In genomic region chrX:140066262-140066661, GRCh38 we compare ENCODE assay signal across 21 cellular contexts.
"Had no signal": no experiment of that assay in that cellular context is flagged by ENCODE, and none has a peak within 500 bp of the region (broad histone marks: within the 10 kb centered on the region; RNA-seq: fewer than 3 reads in every experiment).

No MANE protein-coding gene starts in this region.

- DNase-seq: activated CD4-positive, alpha-beta T cell treated with anti-CD3 and anti-CD28 coated beads, Interleukin-2, amount 50 U/mL, for 4 hours; activated effector memory CD4-positive, alpha-beta T cell treated with anti-CD3 and anti-CD28 coated beads, Interleukin-2, amount 50 U/mL, for 16 hours; activated T-cell treated with anti-CD3 and anti-CD28 coated beads, Interleukin-2, amount 50 U/mL, for 72 hours; effector CD8-positive, alpha-beta T cell; heart left ventricle; kidney; left ventricle myocardium inferior; mammary epithelial cell; midbrain; nephron progenitor cell; occipital lobe; stimulated activated CD4-positive, alpha-beta T cell treated with anti-CD3 and anti-CD28 coated beads, Interleukin-12 subunit alpha, Interleukin-12 subunit beta, amount 100 ng/mL, for 4 hours; stimulated activated CD4-positive, alpha-beta T cell treated with anti-CD3 and anti-CD28 coated beads, Interleukin-1b, Interleukin-23, amount 100 ng/mL, for 48 hours; stimulated activated naive CD8-positive, alpha-beta T cell treated with anti-CD3 and anti-CD28 coated beads, Interleukin-15, Interleukin-2, amounts not matched to agents 100 U/mL and 50 U/mL, for 24 hours; substantia nigra; tibial artery; uterus had no signal

- H3K36me3 ChIP-seq: ascending aorta, breast epithelium, gastroesophageal sphincter, heart left ventricle, left ventricle myocardium inferior, tibial artery, uterus had no signal

- H3K4me3 ChIP-seq: ascending aorta, breast epithelium, gastroesophageal sphincter, heart left ventricle, left ventricle myocardium inferior, tibial artery, uterus had no signal

- H3K27ac ChIP-seq: ascending aorta, breast epithelium, gastroesophageal sphincter, heart left ventricle, left ventricle myocardium inferior, tibial artery, uterus had no signal

- ATAC-seq: activated T-cell treated with anti-CD3 and anti-CD28 coated beads, Interleukin-2, amount 50 U/mL, for 72 hours; esophagus mucosa; gastroesophageal sphincter; heart left ventricle; stimulated activated naive CD8-positive, alpha-beta T cell treated with anti-CD3 and anti-CD28 coated beads, Interleukin-15, Interleukin-2, amounts not matched to agents 100 U/mL and 50 U/mL, for 24 hours had no signal

- H3K9me3 ChIP-seq: ascending aorta, breast epithelium, gastroesophageal sphincter, heart left ventricle, left ventricle myocardium inferior, tibial artery, uterus had no signal

- H3K4me1 ChIP-seq: ascending aorta, breast epithelium, gastroesophageal sphincter, heart left ventricle, left ventricle myocardium inferior, tibial artery, uterus had no signal

- H3K27me3 ChIP-seq: ascending aorta, gastroesophageal sphincter, tibial artery, uterus had no signal
